Comparison of ENCODE assay signal across 11 cellular contexts in the genomic region with DNA sequence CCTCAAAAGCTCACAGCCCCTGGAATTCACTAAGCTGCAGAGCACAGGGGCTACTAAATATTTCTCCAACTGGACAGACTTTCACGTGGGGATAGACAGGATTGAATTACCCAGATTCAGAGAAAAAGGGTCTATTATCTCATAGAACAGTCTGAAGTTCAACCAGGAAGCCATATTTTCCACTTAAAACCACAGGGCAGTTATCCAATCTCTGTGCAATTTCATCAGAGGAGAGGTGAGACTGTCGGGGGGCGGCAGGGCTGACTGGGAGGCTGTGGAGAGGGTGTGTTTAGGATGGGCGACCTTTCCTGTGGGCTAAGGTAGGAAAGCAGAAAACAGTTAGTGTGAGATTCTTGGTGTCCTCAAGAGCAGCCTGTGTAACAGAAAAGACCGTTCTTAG.
DNase-seq lines count a peak whose midpoint lies in the region; ATAC-seq, FAIRE-seq and TF ChIP-seq lines count a peak whose summit lies in the region.
"Had no signal": no experiment of that assay in that cellular context is flagged by ENCODE, and none has a peak within 500 bp of the region (broad histone marks: within the 10 kb centered on the region; RNA-seq: fewer than 3 reads in every experiment).

No MANE protein-coding gene starts in this region.

- H3K4me1 Mint-ChIP-seq in astrocyte (ENCODE audit: low read depth, unreplicated experiment): peaks cover 26% of the 10 kb centered on the region
- H3K4me1 Mint-ChIP-seq in CD8-positive, alpha-beta T cell (ENCODE audit: low read depth): no peaks in the 10 kb centered on the region

- TF ChIP-seq EP300 in HepG2 (IDR thresholded peaks at IDR 0.05; ENCODE audit: low read depth in 2 of 2, low read length in 2 of 2) (no peak), HepG2 (CRISPR knock-in tag; IDR thresholded peaks at IDR 0.05; ENCODE audit: borderline replicate concordance) (no peak)

- no peaks in the 10 kb centered on the region for H3K9me3 ChIP-seq in HCT116 (ENCODE audit: control insufficient read depth in 1 of 2, insufficient read depth in 1 of 2, low read depth in 1 of 2, low read length in 2 of 2)
- H3K9me3 ChIP-seq in astrocyte (ENCODE audit: insufficient read depth, low read depth, low read length): no peaks in the 10 kb centered on the region
- no peaks in the 10 kb centered on the region for H3K9me3 ChIP-seq in HepG2 (ENCODE audit: low read length)
- peaks cover 0 to 6% (median 4%) of the 10 kb centered on the region in 5 donors for H3K9me3 ChIP-seq in subcutaneous abdominal adipose tissue (ENCODE audit: control insufficient read depth in 5 of 5, low read length in 5 of 5)
- H3K9me3 ChIP-seq in CD8-positive, alpha-beta T cell (ENCODE audit: low read length): no peaks in the 10 kb centered on the region

- POLR2A ChIA-PET in HCT116 (lab: Charles Lee) (no interaction called here), HepG2 (lab: Yijun Ruan, JAX) (no interaction called here)
- POLR2A ChIA-PET in CD8-positive, alpha-beta T cell (lab: Charles Lee): no interaction called here

- peak overlapping the region; percentile 93 for H3K27ac Mint-ChIP-seq in astrocyte (ENCODE audit: unreplicated experiment)
- no peak overlapping the region for H3K27ac Mint-ChIP-seq in CD8-positive, alpha-beta T cell
- H3K27ac Mint-ChIP-seq: T-helper 2 cell treated with Interferon-gamma antibody and Interleukin-4, amounts not matched to agents 5 μg/mL and 100 μg/mL, for 36 hours had no signal

- H4K20me1 ChIP-seq in HCT116 (ENCODE audit: insufficient read depth) (no peaks in the 10 kb centered on the region), astrocyte (ENCODE audit: insufficient read depth, low read length) (no peaks in the 10 kb centered on the region), HepG2 (ENCODE audit: insufficient read depth, low read length) (no peaks in the 10 kb centered on the region; the same call in 1 of the 2 replicates)

- peak overlapping the region; percentile 17 for H3K4me3 Mint-ChIP-seq in astrocyte (ENCODE audit: unreplicated experiment)
- no peak overlapping the region for H3K4me3 Mint-ChIP-seq in CD8-positive, alpha-beta T cell
- H3K4me3 Mint-ChIP-seq: T-helper 2 cell treated with Interferon-gamma antibody and Interleukin-4, amounts not matched to agents 5 μg/mL and 100 μg/mL, for 36 hours had no signal

- no peaks in the 10 kb centered on the region for H3K27me3 ChIP-seq in HCT116 (ENCODE audit: insufficient read depth, low read length)
- H3K27me3 ChIP-seq in astrocyte (ENCODE audit: insufficient read depth, low read length): no peaks in the 10 kb centered on the region
- H3K27me3 ChIP-seq in HepG2 (ENCODE audit: control insufficient read depth in 1 of 2, insufficient read depth in 2 of 2, low read length in 2 of 2): peaks cover 0 to 8% of the 10 kb centered on the region in 2 experiments; a peak in 2 of 5 replicates
- peaks cover 0 to 13% (median 2%) of the 10 kb centered on the region in 5 donors for H3K27me3 ChIP-seq in subcutaneous abdominal adipose tissue (ENCODE audit: control insufficient read depth in 5 of 5, insufficient read depth in 4 of 5, low read length in 5 of 5)
- H3K27me3 ChIP-seq in CD8-positive, alpha-beta T cell (ENCODE audit: insufficient read depth, low read length): no peaks in the 10 kb centered on the region

- RAD21 ChIA-PET in HCT116 (lab: Charles Lee; ENCODE audit: low non-redundant PET in 1 of 2, low total read pairs in 2 of 2, uncharacterized antibody in 2 of 2, unreplicated experiment in 2 of 2): no interaction called here

- TF ChIP-seq CTCF in HCT116 (IDR thresholded peaks at IDR 0.05 in 2 of 3, conservative IDR thresholded peaks at IDR 0.05 in 1 of 3; ENCODE audit: borderline replicate concordance in 1 of 3, insufficient read depth in 1 of 3, low read depth in 2 of 3, low read length in 2 of 3): no peak
- TF ChIP-seq CTCF in astrocyte (IDR thresholded peaks at IDR 0.05; ENCODE audit: insufficient read depth, low read depth, low read length): no peak
- no peak for TF ChIP-seq CTCF in HepG2 (CRISPR knock-in tag; IDR thresholded peaks at IDR 0.05)
- TF ChIP-seq CTCF in CD8-positive, alpha-beta T cell (IDR thresholded peaks at IDR 0.05): no peak

- ATAC-seq in HCT116: no peak
- no peak for ATAC-seq in HepG2
- no peak for ATAC-seq in CD8-positive, alpha-beta T cell

- no peaks in the 10 kb centered on the region for H3K27me3 Mint-ChIP-seq in astrocyte (ENCODE audit: low read depth, unreplicated experiment)
- H3K27me3 Mint-ChIP-seq in CD8-positive, alpha-beta T cell (ENCODE audit: low read depth): peaks cover 15% of the 10 kb centered on the region

- DNase-seq in HCT116 (ENCODE audit: low read depth, low spot score) (no peak), astrocyte (ENCODE audit: low read depth) (peak; percentile 74), HepG2 (ENCODE audit: low spot score) (peak; percentile 14), GM19239 (ENCODE audit: insufficient read length, low spot score) (no peak), ACHN (no peak)
- no peak for DNase-seq in CD8-positive, alpha-beta T cell
- no peak for DNase-seq in activated naive CD4-positive, alpha-beta T cell (lab: John Stamatoyannopoulos, UW)
- DNase-seq: stimulated activated naive CD4-positive, alpha-beta T cell had no signal

- TF ChIP-seq RAD21 in HCT116 (IDR thresholded peaks at IDR 0.05; ENCODE audit: low read depth) (no peak), HepG2 (CRISPR knock-in tag; IDR thresholded peaks at IDR 0.05) (no peak)

- WGBS in HepG2 (ENCODE audit: low lambda C conversion rate): 21% methylated on average over 5 of the region's 5 CpGs

- peaks cover 4% of the 10 kb centered on the region for H3K36me3 Mint-ChIP-seq in astrocyte (ENCODE audit: low read depth, unreplicated experiment)
- no peaks in the 10 kb centered on the region for H3K36me3 Mint-ChIP-seq in CD8-positive, alpha-beta T cell

- H3K4me3 ChIP-seq in HCT116 (replicated peaks in 1 of 2; ENCODE audit: low read depth in 1 of 2, low read length in 2 of 2) (no peak overlapping the region), astrocyte (ENCODE audit: insufficient read depth, low read depth, low read length) (peak overlapping the region; percentile 1), HepG2 (replicated peaks in 1 of 3; ENCODE audit: insufficient read depth in 1 of 3, low read depth in 2 of 3, low read length in 3 of 3) (peak overlapping the region in 2 of 3 experiments; percentile 12 to 34; a peak in 1 of 6 replicates), subcutaneous abdominal adipose tissue (ENCODE audit: low read depth in 1 of 5, low read length in 5 of 5) (no peak overlapping the region)
- no peak overlapping the region for H3K4me3 ChIP-seq in CD8-positive, alpha-beta T cell (ENCODE audit: low read depth, low read length)

- intact Hi-C loops in HCT116 (cut with micrococcal nuclease) (no loop called here), HepG2 (cut with micrococcal nuclease; ENCODE audit: unreplicated experiment) (no loop called here)
- intact Hi-C loops in CD8-positive, alpha-beta T cell (cut with DNase I, micrococcal nuclease): no loop called here

- in situ Hi-C loops in HepG2 (cut with HindIII; ENCODE audit: extremely low pct_ligation_motif_present, low pct_unique_long_range_greater_than_20kb): no loop called here
- in situ Hi-C loops in ACHN (cut with HindIII; ENCODE audit: low pct_ligation_motif_present, low pct_unique_long_range_greater_than_20kb, low sequenced_read_pairs): no loop called here

- H3K79me2 ChIP-seq in HCT116 (ENCODE audit: insufficient read depth, low read length) (no peaks in the 10 kb centered on the region), astrocyte (ENCODE audit: insufficient read depth, low read length) (no peaks in the 10 kb centered on the region), HepG2 (ENCODE audit: insufficient read depth, low read length) (no peaks in the 10 kb centered on the region)

- H3K4me1 ChIP-seq in HCT116 (ENCODE audit: control insufficient read depth in 1 of 2, insufficient read depth in 2 of 2, low read length in 2 of 2) (peaks cover 0 to 18% of the 10 kb centered on the region in 2 experiments; a peak in 2 of 4 replicates), astrocyte (ENCODE audit: insufficient read depth, low read length) (peaks cover 38% of the 10 kb centered on the region), HepG2 (ENCODE audit: insufficient read depth, low read length) (peaks cover 18% of the 10 kb centered on the region), subcutaneous abdominal adipose tissue (ENCODE audit: control insufficient read depth in 5 of 5, insufficient read depth in 5 of 5, low read length in 5 of 5) (peaks cover 0 to 19% (median 5%) of the 10 kb centered on the region in 5 donors)
- no peaks in the 10 kb centered on the region for H3K4me1 ChIP-seq in CD8-positive, alpha-beta T cell (ENCODE audit: insufficient read depth, low read length)

- CTCF ChIA-PET in HCT116 (lab: Charles Lee) (no interaction called here), HepG2 (lab: Yijun Ruan, JAX; ENCODE audit: low intra/inter-chr PET ratio, low total read pairs) (no interaction called here)
- CTCF ChIA-PET in CD8-positive, alpha-beta T cell (lab: Charles Lee): no interaction called here

- H3K9ac ChIP-seq in HCT116 (ENCODE audit: low read length) (no peak overlapping the region), astrocyte (ENCODE audit: low read length) (peak overlapping the region; percentile 77), HepG2 (ENCODE audit: insufficient read depth, low read depth, low read length) (peak overlapping the region; percentile 43; the same call in 1 of the 2 replicates), subcutaneous abdominal adipose tissue (ENCODE audit: low read length in 5 of 5) (no peak overlapping the region)

- no peak overlapping the region for H3K27ac ChIP-seq in HCT116 (ENCODE audit: low read depth, low read length)
- peak overlapping the region; percentile 97 for H3K27ac ChIP-seq in astrocyte (ENCODE audit: low read depth, low read length)
- no peak overlapping the region for H3K27ac ChIP-seq in HepG2 (ENCODE audit: extremely low read length, insufficient read depth, low read length)
- peak overlapping the region; percentile 69 for H3K27ac ChIP-seq in subcutaneous abdominal adipose tissue (ENCODE audit: low read depth, low read length)
- H3K27ac ChIP-seq in CD8-positive, alpha-beta T cell (ENCODE audit: low read depth, low read length): no peak overlapping the region

- no peak for FAIRE-seq in astrocyte (lab: Jason Lieb, UNC)
- no peak for FAIRE-seq in HepG2 (lab: Jason Lieb, UNC)
- FAIRE-seq in GM19239 (lab: Jason Lieb, UNC): no peak
- FAIRE-seq: GM18507 had no signal

- H3K9me3 Mint-ChIP-seq in astrocyte (ENCODE audit: unreplicated experiment): peaks cover 6% of the 10 kb centered on the region
- H3K9me3 Mint-ChIP-seq in CD8-positive, alpha-beta T cell: no peaks in the 10 kb centered on the region
- H3K9me3 Mint-ChIP-seq: T-helper 2 cell treated with Interferon-gamma antibody and Interleukin-4, amounts not matched to agents 5 μg/mL and 100 μg/mL, for 36 hours had no signal

- H2AFZ ChIP-seq in HCT116 (ENCODE audit: low read depth, low read length, poor library complexity, severe bottlenecking) (peak overlapping the region; percentile 18), astrocyte (ENCODE audit: low read depth, low read length) (peak overlapping the region; percentile 86), HepG2 (ENCODE audit: low read length) (peak overlapping the region; percentile 46)

- TF ChIP-seq POLR2A in HCT116 (IDR thresholded peaks at IDR 0.05; ENCODE audit: borderline replicate concordance, extremely low read depth, insufficient read depth, insufficient read length) (no peak), HepG2 (IDR thresholded peaks at IDR 0.05; ENCODE audit: insufficient read depth in 1 of 2, low read depth in 2 of 2, low read length in 2 of 2) (no peak)

- no peaks in the 10 kb centered on the region for H3K9me2 ChIP-seq in HCT116 (ENCODE audit: insufficient read depth)

- H3K4me2 ChIP-seq in HCT116 (ENCODE audit: low read length): peak overlapping the region; percentile 47
- peak overlapping the region; percentile 79 for H3K4me2 ChIP-seq in astrocyte (ENCODE audit: low read length)
- H3K4me2 ChIP-seq in HepG2 (ENCODE audit: low read depth, low read length): peak overlapping the region; percentile 70

- H3K36me3 ChIP-seq in HCT116 (ENCODE audit: control insufficient read depth in 1 of 2, insufficient read depth in 2 of 2, low read length in 2 of 2): no peaks in the 10 kb centered on the region
- H3K36me3 ChIP-seq in astrocyte (ENCODE audit: insufficient read depth, low read length): no peaks in the 10 kb centered on the region
- H3K36me3 ChIP-seq in HepG2 (replicated peaks in 1 of 2; ENCODE audit: control insufficient read depth in 1 of 2, insufficient read depth in 2 of 2, low read length in 2 of 2): no peaks in the 10 kb centered on the region
- no peaks in the 10 kb centered on the region for H3K36me3 ChIP-seq in subcutaneous abdominal adipose tissue (ENCODE audit: control insufficient read depth in 5 of 5, insufficient read depth in 5 of 5, low read length in 5 of 5)
- no peaks in the 10 kb centered on the region for H3K36me3 ChIP-seq in CD8-positive, alpha-beta T cell (ENCODE audit: insufficient read depth, low read length)

- no TSS peak for BruUV-seq in HCT116 (replicated peaks; lab: Mats Ljungman, UMichigan)
- no TSS peak for BruUV-seq in HepG2 (replicated peaks; lab: Mats Ljungman, UMichigan)

Comparison
In these comparisons a context has a peak if more than half of its experiments do, and no peak if none do; other contexts are left out.
1. DNase-seq: peak in astrocyte (single experiment) and HepG2 (single experiment); none in HCT116 (single experiment), GM19239 (single experiment), ACHN (single experiment), CD8-positive, alpha-beta T cell (0 of 7) and activated naive CD4-positive, alpha-beta T cell (0 of 4).
2. H2AFZ ChIP-seq: peak in every context shown above with its lines; median percentile 86 in astrocyte; 46 in HepG2; 18 in HCT116.
3. H3K27ac ChIP-seq: peak in astrocyte (single experiment) and subcutaneous abdominal adipose tissue (single experiment); none in HCT116 (single experiment), HepG2 (single experiment) and CD8-positive, alpha-beta T cell (single experiment).
4. H3K4me3 ChIP-seq: peak in astrocyte (single experiment) and HepG2 (2 of 3); none in HCT116 (0 of 2), subcutaneous abdominal adipose tissue (0 of 5) and CD8-positive, alpha-beta T cell (single experiment).
5. H3K9ac ChIP-seq: peak in astrocyte (single experiment) and HepG2 (single experiment); none in HCT116 (single experiment) and subcutaneous abdominal adipose tissue (0 of 5).
6. Peak in every context shown above with its lines, with median percentiles within 50 percentile points of each other: H3K4me2 ChIP-seq.